ENCODE assay signal across 23 cellular contexts in genomic region chr9:20447291-20447690, GRCh38.
DNase-seq lines count a peak whose midpoint lies in the region; ATAC-seq, FAIRE-seq and TF ChIP-seq lines count a peak whose summit lies in the region.
"Had no signal": no experiment of that assay in that cellular context is flagged by ENCODE, and none has a peak within 500 bp of the region (broad histone marks: within the 10 kb centered on the region; RNA-seq: fewer than 3 reads in every experiment).

No MANE protein-coding gene starts in this region.

- TF ChIP-seq EP300 in A549 (IDR thresholded peaks at IDR 0.05) = no peak

- H3K27ac Mint-ChIP-seq in Calu3 (ENCODE audit: unreplicated experiment) = no peak overlapping the region
- H3K27ac Mint-ChIP-seq: CD4-positive, alpha-beta T cell; IgD-negative memory B cell; T-helper 17 cell had no signal

- no peak for TF ChIP-seq CTCF in A549 (IDR thresholded peaks at IDR 0.05)
- TF ChIP-seq CTCF in Calu3 (IDR thresholded peaks at IDR 0.05; ENCODE audit: unreplicated experiment) = no peak
- no peak for TF ChIP-seq CTCF in breast epithelium (IDR thresholded peaks at IDR 0.05)

- H3K4me3 Mint-ChIP-seq in Calu3 (ENCODE audit: low read depth, unreplicated experiment) = no peak overlapping the region
- H3K4me3 Mint-ChIP-seq: CD4-positive, alpha-beta T cell; IgD-negative memory B cell; T-helper 17 cell had no signal

- DNase-seq in A549 (ENCODE audit: low read depth in 1 of 2, low spot score in 1 of 2) (no peak), EH (ENCODE audit: low read depth) (peak; percentile 16), NCI-H69 (lab: John Stamatoyannopoulos, UW) (peak; percentile 12), fibroblast of peridontal ligament (ENCODE audit: extremely low read depth) (peak; percentile 10), Calu3 (no peak), UCSD-AML1 (lab: John Stamatoyannopoulos, UW; ENCODE audit: unreplicated experiment) (no peak), breast epithelium (ENCODE audit: low spot score in 2 of 2) (no peak)
- DNase-seq: Caco-2; CD4-positive, alpha-beta T cell; GDM1; NCI-H187; NCI-H446; NCI-H82; OCI-M1; Right ventricle myocardium superior; SW 1271; T-helper 17 cell had no signal

- TF ChIP-seq POLR2A in A549 (IDR thresholded peaks at IDR 0.05; ENCODE audit: low read length) (no peak), breast epithelium (IDR thresholded peaks at IDR 0.05) (no peak)

- H3K9me3 Mint-ChIP-seq in Calu3 (ENCODE audit: low read depth, unreplicated experiment) = no peaks in the 10 kb centered on the region
- H3K9me3 Mint-ChIP-seq: CD4-positive, alpha-beta T cell; IgD-negative memory B cell had no signal

- H3K4me1 ChIP-seq in A549 (peaks cover 14% of the 10 kb centered on the region; the same call in 2 of the 3 replicates), breast epithelium (no peaks in the 10 kb centered on the region)
- H3K4me1 ChIP-seq: BLaER1, Caco-2 had no signal

- intact Hi-C loops in Calu3 (cut with micrococcal nuclease; ENCODE audit: unreplicated experiment) = loop anchor here (2.0 kb wide), 1 partner anchor 14 kb away; no protein-coding TSS in a partner anchor
- intact Hi-C loops in breast epithelium (cut with DNase I; ENCODE audit: low total_unique reads) = no loop called here

- no peaks in the 10 kb centered on the region for H3K4me1 Mint-ChIP-seq in Calu3 (ENCODE audit: low read depth, unreplicated experiment)
- H3K4me1 Mint-ChIP-seq: IgD-negative memory B cell had no signal

- no peaks in the 10 kb centered on the region for H3K36me3 Mint-ChIP-seq in Calu3 (ENCODE audit: insufficient read depth, unreplicated experiment)
- H3K36me3 Mint-ChIP-seq: IgD-negative memory B cell had no signal

- H3K9me3 ChIP-seq in A549 (no peaks in the 10 kb centered on the region), breast epithelium (no peaks in the 10 kb centered on the region)
- H3K9me3 ChIP-seq: BLaER1, Caco-2 had no signal

- H3K27ac ChIP-seq in A549 (no peak overlapping the region), breast epithelium (no peak overlapping the region)
- H3K27ac ChIP-seq: BLaER1, SK-N-MC had no signal

- no peak overlapping the region for H3K4me2 ChIP-seq in A549
- H3K4me2 ChIP-seq: BLaER1 had no signal

- peak; percentile 74 for FAIRE-seq in A549 (lab: Jason Lieb, UNC)
- FAIRE-seq: GM18507, H1, RCC 7860 had no signal

- no peaks in the 10 kb centered on the region for H3K36me3 ChIP-seq in breast epithelium
- H3K36me3 ChIP-seq: BLaER1 had no signal

- no peaks in the 10 kb centered on the region for H3K27me3 ChIP-seq in breast epithelium
- H3K27me3 ChIP-seq: BLaER1 had no signal

- H3K27me3 Mint-ChIP-seq in Calu3 (ENCODE audit: unreplicated experiment) = no peaks in the 10 kb centered on the region
- H3K27me3 Mint-ChIP-seq: CD4-positive, alpha-beta T cell; IgD-negative memory B cell; T-helper 17 cell had no signal

- no peak overlapping the region for H3K4me3 ChIP-seq in A549
- no peak overlapping the region for H3K4me3 ChIP-seq in breast epithelium
- H3K4me3 ChIP-seq: BLaER1, SK-N-MC had no signal

- ATAC-seq in A549 = no peak
- ATAC-seq: T-helper 17 cell had no signal

- POLR2A ChIA-PET in A549 (lab: Yijun Ruan, JAX) = interaction anchor here (0.8 kb wide), 1 partner anchor 9 kb away, joined by 3 read pairs; no protein-coding TSS in a partner anchor

- no peak for TF ChIP-seq RAD21 in A549 (conservative IDR thresholded peaks at IDR 0.05 in 1 of 2, IDR thresholded peaks at IDR 0.05 in 1 of 2)

- no TSS peak for BruUV-seq in Calu3 (replicated peaks; lab: Mats Ljungman, UMichigan)

- CTCF ChIA-PET in A549 (lab: Yijun Ruan, JAX) (no interaction called here), Calu3 (lab: Charles Lee) (no interaction called here)

TF ChIP-seq in A549, 52 proteins besides CTCF, POLR2A, EP300 and RAD21:
- no peak for TF ChIP-seq JUN (IDR thresholded peaks at IDR 0.05)

Comparison
In these comparisons a context has a peak if more than half of its experiments do, and no peak if none do; other contexts are left out.
1. DNase-seq: peak in EH (single experiment), NCI-H69 (single experiment) and fibroblast of peridontal ligament (single experiment); none in A549 (0 of 2), Calu3 (single experiment), UCSD-AML1 (single experiment) and breast epithelium (0 of 2).